In genomic region chr7:100009952-100010351, GRCh38 we compare ENCODE assay signal across 9 cellular contexts. TPM values are rescaled to one million over a fixed set of nuclear protein-coding genes. Genes with fewer than 3 reads are reported as not detected.
"Had no signal": no experiment of that assay in that cellular context is flagged by ENCODE, and none has a peak within 500 bp of the region (broad histone marks: within the 10 kb centered on the region; RNA-seq: fewer than 3 reads in every experiment).

No MANE protein-coding gene starts in this region.

RNA-seq across cellular contexts. Expression of gene AZGP1, which starts 34.1 kb away (rescaled TPM):
- total RNA-seq: activated CD4-positive, alpha-beta memory T cell treated with anti-CD3 and anti-CD28 coated beads, Interleukin-2, amount 10 ng/mL, durations not matched to agents 7 days and 5 days; activated CD4-positive, alpha-beta T cell treated with anti-CD3 and anti-CD28 coated beads for 36 hours; activated CD4-positive, alpha-beta T cell treated with anti-CD3 and anti-CD28 coated beads, Interleukin-2, amount 10 ng/mL, durations not matched to agents 7 days and 5 days; activated CD8-positive, alpha-beta memory T cell treated with anti-CD3 and anti-CD28 coated beads, Interleukin-2, amount 10 ng/mL, durations not matched to agents 7 days and 5 days; activated CD8-positive, alpha-beta T cell treated with anti-CD3 and anti-CD28 coated beads, Interleukin-2, amount 10 ng/mL, durations not matched to agents 7 days and 5 days; activated naive CD8-positive, alpha-beta T cell treated with anti-CD3 and anti-CD28 coated beads, Interleukin-2, amount 10 ng/mL, durations not matched to agents 7 days and 5 days; activated T-helper 2 cell treated with anti-CD3 and anti-CD28 coated beads, Interferon-gamma antibody, Interleukin-2, Interleukin-4, amounts not matched to agents 10 μg/mL and 5 μg/mL and 100 μg/mL, durations not matched to agents 14 hours and 24 hours and 36 hours; ascending aorta; cardiac muscle cell had no signal
- polyA plus RNA-seq: cardiac muscle cell had no signal
